ENCODE assay signal across 8 cellular contexts in genomic region chr18:62522178-62522509, GRCh38. TPM values are rescaled to one million over a fixed set of nuclear protein-coding genes. Genes with fewer than 3 reads are reported as not detected.
DNase-seq lines count a peak whose midpoint lies in the region; ATAC-seq and TF ChIP-seq lines count a peak whose summit lies in the region.

No MANE protein-coding gene starts in this region.

- TF ChIP-seq CTCF in BE2C (IDR thresholded peaks at IDR 0.05; ENCODE audit: low read depth, low read length), result no peak

- H3K9me3 Mint-ChIP-seq in activated naive CD8-positive, alpha-beta T cell (ENCODE audit: low read depth), result no peaks in the 10 kb centered on the region
- no peaks in the 10 kb centered on the region for H3K9me3 Mint-ChIP-seq in immature natural killer cell

- peak overlapping the region; percentile 85 for H3K27ac Mint-ChIP-seq in activated naive CD8-positive, alpha-beta T cell
- H3K27ac Mint-ChIP-seq in immature natural killer cell, result peak overlapping the region; percentile 60 to 95 (median 86)

- ATAC-seq in GM19035 (IDR thresholded peaks at IDR 0.05; ENCODE audit: unreplicated experiment), result peak; percentile 7
- ATAC-seq in HG03378 (IDR thresholded peaks at IDR 0.05; ENCODE audit: unreplicated experiment), result peak; percentile 2

- peaks cover 6% of the 10 kb centered on the region for H3K36me3 Mint-ChIP-seq in activated naive CD8-positive, alpha-beta T cell
- H3K36me3 Mint-ChIP-seq in immature natural killer cell, result no peaks in the 10 kb centered on the region

- peak overlapping the region; percentile 59 for H3K4me3 ChIP-seq in BE2C (ENCODE audit: low read depth, low read length)

- H3K4me1 ChIP-seq in BE2C, result no peaks in the 10 kb centered on the region

- no peak for DNase-seq in BE2C
- DNase-seq in immature natural killer cell, result no peak
- no peak for DNase-seq in NCI-H1694 treated with DMSO at 0.1 percent for 48 hours (lab: John Stamatoyannopoulos, UW)
- no peak for DNase-seq in GDM1 (lab: John Stamatoyannopoulos, UW)

- H3K4me3 Mint-ChIP-seq in activated naive CD8-positive, alpha-beta T cell, result peak overlapping the region; percentile 91
- peak overlapping the region; percentile 86 to 94 (median 93) for H3K4me3 Mint-ChIP-seq in immature natural killer cell

- no peaks in the 10 kb centered on the region for H3K9me3 ChIP-seq in BE2C

- no peaks in the 10 kb centered on the region for H3K27me3 Mint-ChIP-seq in activated naive CD8-positive, alpha-beta T cell
- H3K27me3 Mint-ChIP-seq in immature natural killer cell (ENCODE audit: low read depth in 3 of 3), result peaks cover 10 to 35% (median 27%) of the 10 kb centered on the region in 3 donors

- peaks cover 23% of the 10 kb centered on the region for H3K4me1 Mint-ChIP-seq in activated naive CD8-positive, alpha-beta T cell (ENCODE audit: low read depth)
- peaks cover 30 to 39% of the 10 kb centered on the region in 2 donors for H3K4me1 Mint-ChIP-seq in immature natural killer cell

- peaks cover 27% of the 10 kb centered on the region for H3K27me3 ChIP-seq in BE2C

- no peaks in the 10 kb centered on the region for H3K36me3 ChIP-seq in BE2C

- peak overlapping the region; percentile 56 for H3K27ac ChIP-seq in temporal lobe (ENCODE audit: low read depth, low read length)

RNA-seq across cellular contexts. Expression of gene ZCCHC2, which starts 0.7 kb away (rescaled TPM):
- polyA plus RNA-seq in BE2C (2012; ENCODE audit: insufficient read depth, insufficient read length, low read depth), result 3.7 TPM
- 1 to 10 TPM; 1.6 to 4.2 (median 2.1) TPM for polyA plus RNA-seq in immature natural killer cell
- 9.1 TPM for total RNA-seq in temporal lobe
